In genomic region chr20:34842143-34842542, GRCh38 we compare ENCODE assay signal across 20 cellular contexts. TPM values are rescaled to one million over a fixed set of nuclear protein-coding genes. Genes with fewer than 3 reads are reported as not detected.
DNase-seq lines count a peak whose midpoint lies in the region; ATAC-seq, FAIRE-seq and TF ChIP-seq lines count a peak whose summit lies in the region.
"Had no signal": no experiment of that assay in that cellular context is flagged by ENCODE, and none has a peak within 500 bp of the region (broad histone marks: within the 10 kb centered on the region; RNA-seq: fewer than 3 reads in every experiment).

No MANE protein-coding gene starts in this region.

- FAIRE-seq in HepG2 (lab: Jason Lieb, UNC) = no peak
- FAIRE-seq in H1 (lab: Jason Lieb, UNC) = no peak
- FAIRE-seq: A549, D721Med, G401.6, GM12891, GM19239 had no signal

- H4K8ac ChIP-seq in H1 (ENCODE audit: extremely low read depth, insufficient read depth, low read length) = no peak overlapping the region

- TF ChIP-seq POLR2A in HepG2 (IDR thresholded peaks at IDR 0.05; ENCODE audit: insufficient read depth in 1 of 2, low read depth in 2 of 2, low read length in 2 of 2) (no peak), right lobe of liver (IDR thresholded peaks at IDR 0.05) (no peak), H1 (IDR thresholded peaks at IDR 0.05; ENCODE audit: control extremely low read depth in 1 of 2, low read depth in 2 of 2, low read length in 2 of 2) (no peak), esophagus squamous epithelium (IDR thresholded peaks at IDR 0.05) (no peak)

- H4K20me1 ChIP-seq in HepG2 (ENCODE audit: insufficient read depth, low read length) (no peaks in the 10 kb centered on the region), H1 (replicated peaks in 1 of 2; ENCODE audit: control insufficient read depth in 1 of 2, insufficient read depth in 2 of 2, low read length in 2 of 2) (no peaks in the 10 kb centered on the region)
- H4K20me1 ChIP-seq: BLaER1 treated with 17β-estradiol and CSF1 and Interleukin-3, amounts not matched to agents 10 nM and 100 nM had no signal

- H3K9me3 ChIP-seq in HepG2 (ENCODE audit: low read length) (no peaks in the 10 kb centered on the region), right lobe of liver (no peaks in the 10 kb centered on the region), H1 (ENCODE audit: insufficient read depth in 2 of 2, low read depth in 1 of 2, low read length in 1 of 2) (no peaks in the 10 kb centered on the region), esophagus squamous epithelium (no peaks in the 10 kb centered on the region)
- H3K9me3 ChIP-seq: A549; BLaER1 treated with 17β-estradiol and CSF1 and Interleukin-3, amounts not matched to agents 10 nM and 100 nM; Caco-2 had no signal

- no peak overlapping the region for H3K4ac ChIP-seq in H1 (replicated peaks; ENCODE audit: insufficient read length, low read depth, low read length)

- no peak overlapping the region for H2BK15ac ChIP-seq in H1 (ENCODE audit: low read length)

- H2BK5ac ChIP-seq in H1 (ENCODE audit: low read depth, low read length) = no peak overlapping the region

- BruUV-seq in HepG2 (replicated peaks; lab: Mats Ljungman, UMichigan) = no TSS peak

- H4K5ac ChIP-seq in H1 (ENCODE audit: insufficient read length, low read depth, low read length) = no peak overlapping the region

- POLR2A ChIA-PET in HepG2 (lab: Yijun Ruan, JAX) (no interaction called here), H1 (lab: Charles Lee; ENCODE audit: partially characterized antibody) (interaction anchor here (0.7 to 1.4 kb wide), 3 partner anchors 11 to 18 kb away, joined by 3 to 5 read pairs (median 3); no protein-coding TSS in a partner anchor)

- no peak overlapping the region for H3K14ac ChIP-seq in H1 (ENCODE audit: insufficient read length)

- TF ChIP-seq RAD21 in HepG2 (CRISPR knock-in tag; IDR thresholded peaks at IDR 0.05) (no peak), H1 (IDR thresholded peaks at IDR 0.05 in 1 of 2, conservative IDR thresholded peaks at IDR 0.05 in 1 of 2; ENCODE audit: low read depth in 2 of 2, low read length in 2 of 2) (no peak)

- ATAC-seq in HepG2 = no peak
- no peak for ATAC-seq in right lobe of liver
- ATAC-seq: A549; CD8-positive, alpha-beta T cell had no signal

- H3K27ac ChIP-seq in HepG2 (ENCODE audit: extremely low read length, insufficient read depth, low read length) = no peak overlapping the region
- H3K27ac ChIP-seq in right lobe of liver = no peak overlapping the region
- H3K27ac ChIP-seq in H1 (ENCODE audit: low read depth, low read length) = no peak overlapping the region
- H3K27ac ChIP-seq in esophagus squamous epithelium = no peak overlapping the region
- H3K27ac ChIP-seq: 22Rv1; A549; BLaER1 treated with 17β-estradiol and CSF1 and Interleukin-3, amounts not matched to agents 10 nM and 100 nM; C4-2B had no signal

- H2BK120ac ChIP-seq in H1 (replicated peaks; ENCODE audit: low read depth, low read length) = no peak overlapping the region

- no peak for TF ChIP-seq CTCF in HepG2 (CRISPR knock-in tag; IDR thresholded peaks at IDR 0.05)
- no peak for TF ChIP-seq CTCF in right lobe of liver (IDR thresholded peaks at IDR 0.05)
- no peak for TF ChIP-seq CTCF in H1 (IDR thresholded peaks at IDR 0.05; ENCODE audit: control extremely low read depth in 1 of 3, insufficient read depth in 1 of 3, low read depth in 1 of 3, low read length in 3 of 3)
- no peak for TF ChIP-seq CTCF in esophagus squamous epithelium (IDR thresholded peaks at IDR 0.05)

- 0 out of 2 replicates have a peak overlapping the region, but pooled peaks have one; percentile 65 for H2AK5ac ChIP-seq in H1 (ENCODE audit: low read depth, low read length)

- no peak overlapping the region for H3K18ac ChIP-seq in H1 (ENCODE audit: extremely low read depth, low read length)

- peaks cover 2% of the 10 kb centered on the region; the same call in 1 of the 2 replicates for H3K23me2 ChIP-seq in H1 (ENCODE audit: low read depth, low read length)

- no peak overlapping the region for H3K23ac ChIP-seq in H1 (ENCODE audit: insufficient read length)

- no peak overlapping the region for H3K56ac ChIP-seq in H1 (replicated peaks; ENCODE audit: insufficient read length, low read depth, low read length)

- H3K4me2 ChIP-seq in HepG2 (ENCODE audit: low read depth, low read length) (no peak overlapping the region), H1 (ENCODE audit: insufficient read depth in 1 of 2, low read depth in 2 of 2, low read length in 2 of 2) (no peak overlapping the region)
- H3K4me2 ChIP-seq: A549; BLaER1 treated with 17β-estradiol and CSF1 and Interleukin-3, amounts not matched to agents 10 nM and 100 nM had no signal

- H3K36me3 ChIP-seq in HepG2 (replicated peaks in 1 of 2; ENCODE audit: control insufficient read depth in 1 of 2, insufficient read depth in 2 of 2, low read length in 2 of 2) = peaks cover 0 to 1% of the 10 kb centered on the region in 2 experiments; a peak in 1 of 5 replicates
- H3K36me3 ChIP-seq in right lobe of liver = no peaks in the 10 kb centered on the region
- 0 out of 8 replicates have a peak, but pooled peaks cover 0 to 3% (median 0%) of the 10 kb centered on the region in 4 experiments for H3K36me3 ChIP-seq in H1 (ENCODE audit: control insufficient read depth in 2 of 4, insufficient read depth in 4 of 4, low read length in 3 of 4)
- no peaks in the 10 kb centered on the region for H3K36me3 ChIP-seq in esophagus squamous epithelium
- H3K36me3 ChIP-seq: BLaER1 treated with 17β-estradiol and CSF1 and Interleukin-3, amounts not matched to agents 10 nM and 100 nM had no signal

- no peaks in the 10 kb centered on the region for H3K79me1 ChIP-seq in H1 (ENCODE audit: low read depth, low read length)

- no peaks in the 10 kb centered on the region for H3K27me3 ChIP-seq in HepG2 (ENCODE audit: control insufficient read depth in 1 of 2, insufficient read depth in 2 of 2, low read length in 2 of 2)
- H3K27me3 ChIP-seq in right lobe of liver = no peaks in the 10 kb centered on the region
- H3K27me3 ChIP-seq in H1 (replicated peaks in 1 of 4; ENCODE audit: control insufficient read depth in 3 of 4, extremely low read depth in 1 of 4, insufficient read depth in 3 of 4, low read length in 3 of 4) = no peaks in the 10 kb centered on the region
- peaks cover 0 to 4% (median 0%) of the 10 kb centered on the region in 4 donors for H3K27me3 ChIP-seq in esophagus squamous epithelium
- H3K27me3 ChIP-seq: BLaER1 treated with 17β-estradiol and CSF1 and Interleukin-3, amounts not matched to agents 10 nM and 100 nM had no signal

- H3K4me1 ChIP-seq in HepG2 (ENCODE audit: insufficient read depth, low read length) (peaks cover 8% of the 10 kb centered on the region), right lobe of liver (no peaks in the 10 kb centered on the region), H1 (replicated peaks in 1 of 4; ENCODE audit: control insufficient read depth in 3 of 4, insufficient read depth in 4 of 4, low read length in 3 of 4) (no peaks in the 10 kb centered on the region), esophagus squamous epithelium (no peaks in the 10 kb centered on the region)
- H3K4me1 ChIP-seq: A549; BLaER1 treated with 17β-estradiol and CSF1 and Interleukin-3, amounts not matched to agents 10 nM and 100 nM; Caco-2 had no signal

- 15% methylated on average over 2 of the region's 2 CpGs for WGBS in HepG2 (ENCODE audit: low lambda C conversion rate)
- 64% methylated on average over 1 of the region's 2 CpGs for WGBS in right lobe of liver (ENCODE audit: insufficient coverage, low coverage, low lambda C conversion rate, missing lambda C conversion rate)
- 79% methylated on average over 2 of the region's 2 CpGs; no CpG with 5 or more reads in 1 of the 2 experiments for WGBS in H1 (ENCODE audit: extremely low coverage in 1 of 2, insufficient coverage in 1 of 2, insufficient read length in 1 of 2, insufficient replicate concordance in 2 of 2, low coverage in 1 of 2, low lambda C conversion rate in 2 of 2, missing lambda C conversion rate in 1 of 2), 2 experiments
- WGBS in esophagus squamous epithelium, 2 donors = 52 to 64% methylated on average over 1 to 2 of the region's 2 CpGs

- no peak for DNase-seq in HepG2 (ENCODE audit: low spot score)
- DNase-seq in right lobe of liver = no peak
- no peak for DNase-seq in H1 (ENCODE audit: low read depth in 1 of 2, low spot score in 2 of 2)
- no peak for DNase-seq in NCI-H1436 (lab: John Stamatoyannopoulos, UW)
- DNase-seq in esophagus squamous epithelium (lab: John Stamatoyannopoulos, UW) = no peak
- DNase-seq: AML-193; Caco-2; Calu3; CD4-positive, alpha-beta T cell; CD8-positive, alpha-beta T cell; DMS79 treated with DMSO at 0.1 percent for 48 hours; GF-D8 had no signal

- intact Hi-C loops in HepG2 (cut with micrococcal nuclease; ENCODE audit: unreplicated experiment) (no loop called here), right lobe of liver (cut with DNase I) (no loop called here), esophagus squamous epithelium (cut with DNase I) (no loop called here)

- H4K91ac ChIP-seq in H1 (replicated peaks; ENCODE audit: insufficient read length, low read length) = no peak overlapping the region

- no peak overlapping the region for H3K9ac ChIP-seq in HepG2 (ENCODE audit: insufficient read depth, low read depth, low read length)
- H3K9ac ChIP-seq in H1 (replicated peaks in 1 of 4; ENCODE audit: extremely low read depth in 1 of 4, low read depth in 3 of 4, low read length in 3 of 4) = no peak overlapping the region
- H3K9ac ChIP-seq: BLaER1 treated with 17β-estradiol and CSF1 and Interleukin-3, amounts not matched to agents 10 nM and 100 nM had no signal

- in situ Hi-C loops in HepG2 (cut with HindIII; ENCODE audit: extremely low pct_ligation_motif_present, low pct_unique_long_range_greater_than_20kb) = no loop called here

- no peak overlapping the region for H2AFZ ChIP-seq in HepG2 (ENCODE audit: low read length)
- H2AFZ ChIP-seq in H1 (ENCODE audit: low read length) = no peak overlapping the region

- TF ChIP-seq EP300 in HepG2 (IDR thresholded peaks at IDR 0.05; ENCODE audit: low read depth in 2 of 2, low read length in 2 of 2) (no peak), HepG2 (CRISPR knock-in tag; IDR thresholded peaks at IDR 0.05; ENCODE audit: borderline replicate concordance) (no peak), H1 (IDR thresholded peaks at IDR 0.05; ENCODE audit: borderline replicate concordance in 1 of 2, low read depth in 2 of 2, low read length in 2 of 2) (no peak)

- no peaks in the 10 kb centered on the region for H3K79me2 ChIP-seq in HepG2 (ENCODE audit: insufficient read depth, low read length)
- H3K79me2 ChIP-seq in H1 (ENCODE audit: control insufficient read depth in 1 of 2, insufficient read depth in 2 of 2, low read length in 2 of 2) = no peaks in the 10 kb centered on the region

- no peak overlapping the region for H3K4me3 ChIP-seq in HepG2 (replicated peaks in 1 of 3; ENCODE audit: insufficient read depth in 1 of 3, low read depth in 2 of 3, low read length in 3 of 3)
- no peak overlapping the region for H3K4me3 ChIP-seq in right lobe of liver
- H3K4me3 ChIP-seq in H1 (ENCODE audit: extremely low read depth in 1 of 4, insufficient read depth in 2 of 4, low read depth in 3 of 4, low read length in 4 of 4) = no peak overlapping the region
- no peak overlapping the region for H3K4me3 ChIP-seq in esophagus squamous epithelium
- H3K4me3 ChIP-seq: A549; BLaER1 treated with 17β-estradiol and CSF1 and Interleukin-3, amounts not matched to agents 10 nM and 100 nM had no signal

- no peak overlapping the region for H2BK20ac ChIP-seq in H1 (ENCODE audit: low read length)

- CTCF ChIA-PET in HepG2 (lab: Yijun Ruan, JAX; ENCODE audit: low intra/inter-chr PET ratio, low total read pairs) = no interaction called here
- CTCF ChIA-PET in H1 (lab: Charles Lee; ENCODE audit: partially characterized antibody) = no interaction called here

- no peak overlapping the region for H2BK12ac ChIP-seq in H1 (ENCODE audit: low read depth, low read length)

RNA-seq across cellular contexts. Expression of gene NCOA6, which starts 16.7 kb away (rescaled TPM):
- total RNA-seq in HepG2 (2016; rRNA removed; fragmentation: Illumina TruSeq; extraction: Trizol) (11.2 and 27.2 TPM in 2 replicates), right lobe of liver (10 to 100 TPM in 5 of 6 experiments, 1 to 10 TPM in 1; 10.0 to 12.9 (median 11.1) TPM), esophagus squamous epithelium (10 to 100 TPM; 11.6 to 21.8 (median 18.1) TPM)
- 10.4 and 11.1 TPM in 2 replicates for total RNA-seq in HepG2 (2016; cell fraction: cytosol; rRNA removed; fragmentation: Illumina TruSeq; extraction: Trizol; ENCODE audit: low read depth)
- 10.0 and 21.9 TPM in 2 replicates for total RNA-seq in HepG2 (2016; cell fraction: insoluble cytoplasmic fraction; rRNA removed; fragmentation: Illumina TruSeq; extraction: Trizol)
- 15.1 and 15.3 TPM in 2 replicates for total RNA-seq in HepG2 (2016; cell fraction: membrane; rRNA removed; fragmentation: Illumina TruSeq; extraction: Trizol)
- 16.1 and 18.2 TPM in 2 replicates for total RNA-seq in HepG2 (2016; cell fraction: nucleus; rRNA removed; fragmentation: Illumina TruSeq; extraction: Trizol)
- polyA plus RNA-seq in HepG2 (2011; rRNA removed) (28.6 and 29.3 TPM in 2 replicates), H1 (2011; rRNA removed) (8.8 and 9.0 TPM in 2 replicates)
- 19.8 and 22.7 TPM in 2 replicates for polyA plus RNA-seq in HepG2 (2011; cell fraction: cytosol; rRNA removed)
- polyA plus RNA-seq in HepG2 (2011; cell fraction: nucleus; rRNA removed) = 20.8 and 22.2 TPM in 2 replicates
- 30.9 and 32.8 TPM in 2 replicates for polyA plus RNA-seq in HepG2 (2012)
- 2.3 and 3.5 TPM in 2 replicates for polyA plus RNA-seq in HepG2 (2016; cell fraction: cytosol; fragmentation: Illumina TruSeq; extraction: Trizol; ENCODE audit: low read depth)
- 41.2 and 43.1 TPM in 2 replicates for polyA plus RNA-seq in HepG2 (2016; cell fraction: insoluble cytoplasmic fraction; fragmentation: Illumina TruSeq; extraction: Trizol; ENCODE audit: low read depth)
- 11.7 and 12.0 TPM in 2 replicates for polyA plus RNA-seq in HepG2 (2016; cell fraction: membrane; fragmentation: Illumina TruSeq; extraction: Trizol; ENCODE audit: low read depth)
- 38.3 and 46.0 TPM in 2 replicates for polyA plus RNA-seq in HepG2 (2016; cell fraction: nucleus; fragmentation: Illumina TruSeq; extraction: Trizol; ENCODE audit: insufficient read depth, low read depth)
- 27.6 and 32.8 TPM in 2 replicates for polyA minus RNA-seq in HepG2 (2011; rRNA and poly(A)+ RNA removed; ENCODE audit: low replicate concordance)
- polyA minus RNA-seq in HepG2 (2011; cell fraction: cytosol; rRNA and poly(A)+ RNA removed) = 23.1 and 25.6 TPM in 2 replicates
- 31.0 and 33.2 TPM in 2 replicates for polyA minus RNA-seq in HepG2 (2011; cell fraction: nucleus; rRNA and poly(A)+ RNA removed)
- total RNA-seq in H1 (2021; fragmentation: NEBNext Ultra II Directional; extraction: Animal tissue kit (Norgen Biotek cat#: 25700)) = 9.5 TPM in 2 replicates
- polyA plus RNA-seq in H1 (2011; cell fraction: cytosol; rRNA removed) = 5.9 TPM
- 8.7 TPM for polyA plus RNA-seq in H1 (2011; cell fraction: nucleus; rRNA removed)
- polyA plus RNA-seq in H1 (2012, experiment 1 of 2) = 8.8 to 14.8 TPM (median 11.6 TPM) in 4 replicates
- 2.8 TPM for polyA plus RNA-seq in H1 (2012, experiment 2 of 2)
- polyA plus RNA-seq in H1 (2013, experiment 1 of 2) = 5.5 TPM
- polyA plus RNA-seq in H1 (2013, experiment 2 of 2) = 5.6 TPM
- polyA minus RNA-seq in H1 (2011; rRNA and poly(A)+ RNA removed) = 10.3 and 11.1 TPM in 2 replicates
- polyA minus RNA-seq in H1 (2011; cell fraction: cytosol; rRNA and poly(A)+ RNA removed) = 7.9 TPM
- polyA minus RNA-seq in H1 (2011; cell fraction: nucleus; rRNA and poly(A)+ RNA removed) = 10.1 TPM

RNA-seq across cellular contexts. Expression of gene GGT7, which starts 30.5 kb away (rescaled TPM):
- total RNA-seq in HepG2 (2016; rRNA removed; fragmentation: Illumina TruSeq; extraction: Trizol) (1.9 and 6.6 TPM in 2 replicates), right lobe of liver (10 to 100 TPM in 2 of 6 experiments, 1 to 10 TPM in 4; 4.8 to 13.3 (median 9.4) TPM), esophagus squamous epithelium (1 to 10 TPM; 1.8 to 8.2 (median 5.1) TPM)
- total RNA-seq in HepG2 (2016; cell fraction: cytosol; rRNA removed; fragmentation: Illumina TruSeq; extraction: Trizol; ENCODE audit: low read depth) = 0.97 and 1.8 TPM in 2 replicates
- 2.1 and 7.0 TPM in 2 replicates for total RNA-seq in HepG2 (2016; cell fraction: insoluble cytoplasmic fraction; rRNA removed; fragmentation: Illumina TruSeq; extraction: Trizol)
- total RNA-seq in HepG2 (2016; cell fraction: membrane; rRNA removed; fragmentation: Illumina TruSeq; extraction: Trizol) = 1.3 and 1.9 TPM in 2 replicates
- total RNA-seq in HepG2 (2016; cell fraction: nucleus; rRNA removed; fragmentation: Illumina TruSeq; extraction: Trizol) = 13.6 and 13.8 TPM in 2 replicates
- polyA plus RNA-seq in HepG2 (2011; rRNA removed) (23.0 and 35.3 TPM in 2 replicates), H1 (2011; rRNA removed) (20.2 and 31.7 TPM in 2 replicates)
- 8.5 and 11.9 TPM in 2 replicates for polyA plus RNA-seq in HepG2 (2011; cell fraction: cytosol; rRNA removed)
- polyA plus RNA-seq in HepG2 (2011; cell fraction: nucleus; rRNA removed) = 155 and 166 TPM in 2 replicates
- 16.1 and 18.7 TPM in 2 replicates for polyA plus RNA-seq in HepG2 (2012)
- 2.2 and 2.3 TPM in 2 replicates for polyA plus RNA-seq in HepG2 (2016; cell fraction: cytosol; fragmentation: Illumina TruSeq; extraction: Trizol; ENCODE audit: low read depth)
- polyA plus RNA-seq in HepG2 (2016; cell fraction: insoluble cytoplasmic fraction; fragmentation: Illumina TruSeq; extraction: Trizol; ENCODE audit: low read depth) = 3.9 and 4.4 TPM in 2 replicates
- 2.5 and 2.7 TPM in 2 replicates for polyA plus RNA-seq in HepG2 (2016; cell fraction: membrane; fragmentation: Illumina TruSeq; extraction: Trizol; ENCODE audit: low read depth)
- polyA plus RNA-seq in HepG2 (2016; cell fraction: nucleus; fragmentation: Illumina TruSeq; extraction: Trizol; ENCODE audit: insufficient read depth, low read depth) = 54.9 and 57.9 TPM in 2 replicates
- 0.12 and 38.2 TPM in 2 replicates for polyA minus RNA-seq in HepG2 (2011; rRNA and poly(A)+ RNA removed; ENCODE audit: low replicate concordance)
- 6.3 and 6.5 TPM in 2 replicates for polyA minus RNA-seq in HepG2 (2011; cell fraction: cytosol; rRNA and poly(A)+ RNA removed)
- 31.0 and 37.2 TPM in 2 replicates for polyA minus RNA-seq in HepG2 (2011; cell fraction: nucleus; rRNA and poly(A)+ RNA removed)
- total RNA-seq in H1 (2021; fragmentation: NEBNext Ultra II Directional; extraction: Animal tissue kit (Norgen Biotek cat#: 25700)) = 24.1 and 25.5 TPM in 2 replicates
- 24.9 TPM for polyA plus RNA-seq in H1 (2011; cell fraction: cytosol; rRNA removed)
- 101 TPM for polyA plus RNA-seq in H1 (2011; cell fraction: nucleus; rRNA removed)
- 19.1 to 27.2 TPM (median 23.1 TPM) in 4 replicates for polyA plus RNA-seq in H1 (2012, experiment 1 of 2)
- polyA plus RNA-seq in H1 (2012, experiment 2 of 2) = 16.7 TPM
- 24.4 TPM for polyA plus RNA-seq in H1 (2013, experiment 1 of 2)
- 22.6 TPM for polyA plus RNA-seq in H1 (2013, experiment 2 of 2)
- polyA minus RNA-seq in H1 (2011; rRNA and poly(A)+ RNA removed) = 12.1 and 13.8 TPM in 2 replicates
- 14.4 TPM for polyA minus RNA-seq in H1 (2011; cell fraction: cytosol; rRNA and poly(A)+ RNA removed)
- polyA minus RNA-seq in H1 (2011; cell fraction: nucleus; rRNA and poly(A)+ RNA removed) = 27.7 TPM

RNA-seq across cellular contexts. Expression of gene ACSS2, which starts 34.3 kb away (rescaled TPM):
- 89.7 and 91.7 TPM in 2 replicates for total RNA-seq in HepG2 (2016; rRNA removed; fragmentation: Illumina TruSeq; extraction: Trizol)
- total RNA-seq in HepG2 (2016; cell fraction: cytosol; rRNA removed; fragmentation: Illumina TruSeq; extraction: Trizol; ENCODE audit: low read depth) = 21.5 and 23.1 TPM in 2 replicates
- total RNA-seq in HepG2 (2016; cell fraction: insoluble cytoplasmic fraction; rRNA removed; fragmentation: Illumina TruSeq; extraction: Trizol) = 83.3 and 83.7 TPM in 2 replicates
- total RNA-seq in HepG2 (2016; cell fraction: membrane; rRNA removed; fragmentation: Illumina TruSeq; extraction: Trizol) = 39.3 and 39.5 TPM in 2 replicates
- 83.7 and 88.6 TPM in 2 replicates for total RNA-seq in HepG2 (2016; cell fraction: nucleus; rRNA removed; fragmentation: Illumina TruSeq; extraction: Trizol)
- 72.8 and 120 TPM in 2 replicates for polyA plus RNA-seq in HepG2 (2011; rRNA removed)
- 48.2 and 82.4 TPM in 2 replicates for polyA plus RNA-seq in HepG2 (2011; cell fraction: cytosol; rRNA removed)
- 193 and 292 TPM in 2 replicates for polyA plus RNA-seq in HepG2 (2011; cell fraction: nucleus; rRNA removed)
- polyA plus RNA-seq in HepG2 (2012) = 108 and 131 TPM in 2 replicates
- 17.6 and 18.7 TPM in 2 replicates for polyA plus RNA-seq in HepG2 (2016; cell fraction: cytosol; fragmentation: Illumina TruSeq; extraction: Trizol; ENCODE audit: low read depth)
- polyA plus RNA-seq in HepG2 (2016; cell fraction: insoluble cytoplasmic fraction; fragmentation: Illumina TruSeq; extraction: Trizol; ENCODE audit: low read depth) = 87.7 and 90.8 TPM in 2 replicates
- 29.1 and 35.3 TPM in 2 replicates for polyA plus RNA-seq in HepG2 (2016; cell fraction: membrane; fragmentation: Illumina TruSeq; extraction: Trizol; ENCODE audit: low read depth)
- 176 and 178 TPM in 2 replicates for polyA plus RNA-seq in HepG2 (2016; cell fraction: nucleus; fragmentation: Illumina TruSeq; extraction: Trizol; ENCODE audit: insufficient read depth, low read depth)
- 155 and 246 TPM in 2 replicates for polyA minus RNA-seq in HepG2 (2011; rRNA and poly(A)+ RNA removed; ENCODE audit: low replicate concordance)
- polyA minus RNA-seq in HepG2 (2011; cell fraction: cytosol; rRNA and poly(A)+ RNA removed) = 49.2 and 69.9 TPM in 2 replicates
- 157 and 295 TPM in 2 replicates for polyA minus RNA-seq in HepG2 (2011; cell fraction: nucleus; rRNA and poly(A)+ RNA removed)
- 100 to 1,000 TPM in 1 of 6 experiments, 10 to 100 TPM in 5; 21.9 to 118 (median 45.7) TPM for total RNA-seq in right lobe of liver
- 17.7 and 19.9 TPM in 2 replicates for total RNA-seq in H1 (2021; fragmentation: NEBNext Ultra II Directional; extraction: Animal tissue kit (Norgen Biotek cat#: 25700))
- polyA plus RNA-seq in H1 (2011; rRNA removed) = 23.1 and 24.2 TPM in 2 replicates
- polyA plus RNA-seq in H1 (2011; cell fraction: cytosol; rRNA removed) = 26.3 TPM
- polyA plus RNA-seq in H1 (2011; cell fraction: nucleus; rRNA removed) = 38.7 TPM
- 14.4 to 21.1 TPM (median 16.5 TPM) in 4 replicates for polyA plus RNA-seq in H1 (2012, experiment 1 of 2)
- 30.7 TPM for polyA plus RNA-seq in H1 (2012, experiment 2 of 2)
- polyA plus RNA-seq in H1 (2013, experiment 1 of 2) = 34.9 TPM
- polyA plus RNA-seq in H1 (2013, experiment 2 of 2) = 35.6 TPM
- 39.1 and 51.8 TPM in 2 replicates for polyA minus RNA-seq in H1 (2011; rRNA and poly(A)+ RNA removed)
- 25.4 TPM for polyA minus RNA-seq in H1 (2011; cell fraction: cytosol; rRNA and poly(A)+ RNA removed)
- polyA minus RNA-seq in H1 (2011; cell fraction: nucleus; rRNA and poly(A)+ RNA removed) = 17.2 TPM
- 10 to 100 TPM; 29.5 to 69.1 (median 43.6) TPM for total RNA-seq in esophagus squamous epithelium
